In the genomic region with DNA sequence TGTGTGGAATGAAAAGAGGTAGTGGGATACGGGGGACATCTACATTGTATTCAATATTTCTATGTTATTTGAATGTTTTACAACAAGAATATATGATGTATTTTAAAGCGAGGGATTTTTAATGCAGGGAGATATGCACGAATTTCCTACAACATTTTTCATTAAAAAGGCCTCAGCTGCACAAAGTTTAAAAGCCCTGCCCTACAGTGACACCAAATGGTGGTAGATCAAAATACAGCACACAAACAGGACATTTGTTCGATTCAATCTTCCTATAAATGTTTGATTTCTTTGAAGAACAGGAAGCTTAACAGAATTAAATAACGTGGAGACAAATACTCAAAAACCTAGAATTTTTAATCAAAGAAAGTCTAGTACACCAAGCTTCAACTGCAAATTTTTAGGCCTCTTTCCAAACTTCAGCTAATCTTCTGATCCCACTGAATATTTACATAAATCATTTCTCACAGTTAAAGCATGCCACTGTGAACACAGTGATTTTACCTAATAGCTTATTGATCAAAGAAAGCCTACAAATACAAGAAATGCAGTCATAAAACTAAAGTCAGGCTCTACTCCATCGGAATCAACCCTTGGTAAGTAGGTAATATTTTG, we compare ENCODE assay signal across 8 cellular contexts.
A peak's percentile ranks its signal among the peaks of the same experiment; 100 is the strongest.
DNase-seq lines count a peak whose midpoint lies in the region; ATAC-seq, FAIRE-seq and TF ChIP-seq lines count a peak whose summit lies in the region.

No MANE protein-coding gene starts in this region.

- H3K36me3 ChIP-seq in parathyroid adenoma (ENCODE audit: control insufficient read depth, insufficient read depth, low read length) = no peaks in the 10 kb centered on the region

- POLR2A ChIA-PET in activated CD4-positive, alpha-beta T cell treated with anti-CD3 and anti-CD28 coated beads, Interleukin-2, amount 10 ng/mL, durations not matched to agents 7 days and 5 days (lab: Charles Lee) = no interaction called here

- intact Hi-C loops in activated CD4-positive, alpha-beta T cell treated with anti-CD3 and anti-CD28 coated beads, Interleukin-2, amount 10 ng/mL, durations not matched to agents 24 days and 14 days (cut with micrococcal nuclease) = loop anchor here (1.0 to 2.0 kb wide), 2 partner anchors 226 to 516 kb away; no protein-coding TSS in a partner anchor

- H3K79me2 ChIP-seq in parathyroid adenoma = no peaks in the 10 kb centered on the region

- no peak overlapping the region for H3K4me2 ChIP-seq in parathyroid adenoma (ENCODE audit: low read length)

- H3K9me3 ChIP-seq in parathyroid adenoma (ENCODE audit: control insufficient read depth, low read length) = no peaks in the 10 kb centered on the region

- peaks cover 3% of the 10 kb centered on the region for H3K4me1 Mint-ChIP-seq in activated CD4-positive, alpha-beta T cell treated with anti-CD3 and anti-CD28 coated beads, Interleukin-2, amount 10 ng/mL, durations not matched to agents 7 days and 5 days
- no peaks in the 10 kb centered on the region for H3K4me1 Mint-ChIP-seq in activated CD4-positive, alpha-beta T cell treated with anti-CD3 and anti-CD28 coated beads, Interleukin-2, amount 10 ng/mL, durations not matched to agents 24 days and 14 days
- H3K4me1 Mint-ChIP-seq in endothelial cell (ENCODE audit: unreplicated experiment) = no peaks in the 10 kb centered on the region

- H3K36me3 Mint-ChIP-seq in activated CD4-positive, alpha-beta T cell treated with anti-CD3 and anti-CD28 coated beads, Interleukin-2, amount 10 ng/mL, durations not matched to agents 7 days and 5 days (ENCODE audit: low read depth) = peaks cover 5% of the 10 kb centered on the region
- peaks cover 2% of the 10 kb centered on the region for H3K36me3 Mint-ChIP-seq in activated CD4-positive, alpha-beta T cell treated with anti-CD3 and anti-CD28 coated beads, Interleukin-2, amount 10 ng/mL, durations not matched to agents 24 days and 14 days (ENCODE audit: low read depth)
- H3K36me3 Mint-ChIP-seq in endothelial cell (ENCODE audit: low read depth, unreplicated experiment) = no peaks in the 10 kb centered on the region

- peak overlapping the region; percentile 45 for H2AFZ ChIP-seq in parathyroid adenoma

- TF ChIP-seq CTCF in endothelial cell (IDR thresholded peaks at IDR 0.05; ENCODE audit: unreplicated experiment) (peak; percentile 23), parathyroid adenoma (IDR thresholded peaks at IDR 0.05) (peak; percentile 52)

- no peak overlapping the region for H3K27ac ChIP-seq in parathyroid adenoma

- H3K9me3 Mint-ChIP-seq in activated CD4-positive, alpha-beta T cell treated with anti-CD3 and anti-CD28 coated beads, Interleukin-2, amount 10 ng/mL, durations not matched to agents 7 days and 5 days = no peaks in the 10 kb centered on the region
- H3K9me3 Mint-ChIP-seq in activated CD4-positive, alpha-beta T cell treated with anti-CD3 and anti-CD28 coated beads, Interleukin-2, amount 10 ng/mL, durations not matched to agents 24 days and 14 days = no peaks in the 10 kb centered on the region
- H3K9me3 Mint-ChIP-seq in endothelial cell (ENCODE audit: unreplicated experiment) = no peaks in the 10 kb centered on the region

- H3K27me3 ChIP-seq in parathyroid adenoma (ENCODE audit: control insufficient read depth, insufficient read depth, low read length) = no peaks in the 10 kb centered on the region

- H3K9ac ChIP-seq in parathyroid adenoma = no peak overlapping the region

- no peaks in the 10 kb centered on the region for H3K27me3 Mint-ChIP-seq in activated CD4-positive, alpha-beta T cell treated with anti-CD3 and anti-CD28 coated beads, Interleukin-2, amount 10 ng/mL, durations not matched to agents 7 days and 5 days
- H3K27me3 Mint-ChIP-seq in activated CD4-positive, alpha-beta T cell treated with anti-CD3 and anti-CD28 coated beads, Interleukin-2, amount 10 ng/mL, durations not matched to agents 24 days and 14 days = no peaks in the 10 kb centered on the region
- peaks cover 2% of the 10 kb centered on the region for H3K27me3 Mint-ChIP-seq in endothelial cell (ENCODE audit: unreplicated experiment)

- CTCF ChIA-PET in activated CD4-positive, alpha-beta T cell treated with anti-CD3 and anti-CD28 coated beads, Interleukin-2, amount 10 ng/mL, durations not matched to agents 7 days and 5 days (lab: Charles Lee) = no interaction called here

- no peak overlapping the region for H3K27ac Mint-ChIP-seq in activated CD4-positive, alpha-beta T cell treated with anti-CD3 and anti-CD28 coated beads, Interleukin-2, amount 10 ng/mL, durations not matched to agents 7 days and 5 days
- no peak overlapping the region for H3K27ac Mint-ChIP-seq in activated CD4-positive, alpha-beta T cell treated with anti-CD3 and anti-CD28 coated beads, Interleukin-2, amount 10 ng/mL, durations not matched to agents 24 days and 14 days
- H3K27ac Mint-ChIP-seq in endothelial cell (ENCODE audit: unreplicated experiment) = no peak overlapping the region

- DNase-seq in activated CD4-positive, alpha-beta T cell treated with anti-CD3 and anti-CD28 coated beads, Interleukin-2, amount 10 ng/mL, durations not matched to agents 7 days and 5 days = peak; percentile 7
- DNase-seq in activated CD4-positive, alpha-beta T cell treated with anti-CD3 and anti-CD28 coated beads, Interleukin-2, amount 10 ng/mL, durations not matched to agents 24 days and 14 days = no peak
- DNase-seq in NCI-H2227 treated with DMSO at 0.1 percent for 48 hours (lab: John Stamatoyannopoulos, UW) (peak; percentile 2), endothelial cell (ENCODE audit: low spot score) (no peak), RCC 7860 (ENCODE audit: low spot score) (no peak)
- no peak for DNase-seq in activated CD4-positive, alpha-beta T cell treated with anti-CD3 and anti-CD28 coated beads for 1 hour

- no peak overlapping the region for H3K4me3 Mint-ChIP-seq in activated CD4-positive, alpha-beta T cell treated with anti-CD3 and anti-CD28 coated beads, Interleukin-2, amount 10 ng/mL, durations not matched to agents 7 days and 5 days
- H3K4me3 Mint-ChIP-seq in activated CD4-positive, alpha-beta T cell treated with anti-CD3 and anti-CD28 coated beads, Interleukin-2, amount 10 ng/mL, durations not matched to agents 24 days and 14 days = no peak overlapping the region
- no peak overlapping the region for H3K4me3 Mint-ChIP-seq in endothelial cell (ENCODE audit: unreplicated experiment)

- no peak overlapping the region for H3K4me3 ChIP-seq in parathyroid adenoma (ENCODE audit: low read depth, low read length)

- no peaks in the 10 kb centered on the region for H3K4me1 ChIP-seq in parathyroid adenoma

- no peak for FAIRE-seq in RCC 7860 (lab: Jason Lieb, UNC)

- ATAC-seq in activated CD4-positive, CD25-positive, alpha-beta regulatory T cell treated with anti-CD3 and anti-CD28 coated beads, Interleukin-2, amount 50 U/mL, for 24 hours = no peak

Comparison
In these comparisons a context has a peak if more than half of its experiments do, and no peak if none do; other contexts are left out.
1. DNase-seq: peak in activated CD4-positive, alpha-beta T cell treated with anti-CD3 and anti-CD28 coated beads, Interleukin-2, amount 10 ng/mL, durations not matched to agents 7 days and 5 days (single experiment) and NCI-H2227 treated with DMSO at 0.1 percent for 48 hours (single experiment); none in activated CD4-positive, alpha-beta T cell treated with anti-CD3 and anti-CD28 coated beads, Interleukin-2, amount 10 ng/mL, durations not matched to agents 24 days and 14 days (single experiment), endothelial cell (single experiment), activated CD4-positive, alpha-beta T cell treated with anti-CD3 and anti-CD28 coated beads for 1 hour (single experiment) and RCC 7860 (single experiment).